In the genomic region with DNA sequence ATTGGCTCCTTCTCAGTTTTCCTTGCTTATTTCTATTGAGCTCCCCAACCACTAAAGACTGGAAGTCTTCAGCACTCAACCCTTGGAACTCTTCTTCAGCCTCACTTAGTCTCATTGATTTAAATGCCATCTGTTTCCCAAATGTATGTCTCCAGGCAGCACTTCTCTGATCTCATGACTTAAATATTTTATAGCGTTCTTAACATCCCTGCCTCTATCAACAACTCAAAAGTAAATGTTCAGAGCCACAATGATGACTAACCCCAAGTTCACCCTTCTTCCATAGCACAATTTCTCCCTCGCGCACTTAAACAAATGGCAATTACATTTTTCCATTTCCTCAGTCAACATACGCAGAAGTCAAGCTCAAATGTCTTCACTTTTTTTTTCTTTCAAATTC, we compare ENCODE assay signal across 9 cellular contexts.
"Had no signal": no experiment of that assay in that cellular context is flagged by ENCODE, and none has a peak within 500 bp of the region (broad histone marks: within the 10 kb centered on the region; RNA-seq: fewer than 3 reads in every experiment).

No MANE protein-coding gene starts in this region.

- H3K27me3 ChIP-seq: foreskin keratinocyte, heart left ventricle, left lung, thyroid gland had no signal

- H3K9me3 ChIP-seq: heart left ventricle, left lung, thyroid gland had no signal

- H3K4me1 ChIP-seq: foreskin keratinocyte, heart left ventricle, left lung, thyroid gland had no signal

- H3K4me3 ChIP-seq: heart left ventricle, left lung, thyroid gland had no signal

- FAIRE-seq: keratinocyte had no signal

- H3K27ac ChIP-seq: foreskin keratinocyte, heart left ventricle, left lung, thyroid gland had no signal

- H3K36me3 ChIP-seq: heart left ventricle, left lung, thyroid gland had no signal

- ATAC-seq: foreskin keratinocyte, heart left ventricle, left lung had no signal

- DNase-seq: activated CD4-positive, alpha-beta T cell treated with anti-CD3 and anti-CD28 coated beads, Interleukin-2, amount 50 U/mL, for 1 hour; activated naive CD4-positive, alpha-beta T cell treated with anti-CD3 and anti-CD28 coated beads, Interleukin-2, amount 10 ng/mL, durations not matched to agents 7 days and 5 days; erythroblast; heart left ventricle; left lung; stimulated activated CD4-positive, alpha-beta T cell treated with anti-CD3 and anti-CD28 coated beads, Interleukin-4, amount 100 ng/mL, for 1 hour; thyroid gland had no signal
